Comparison of ENCODE assay signal across 24 cellular contexts in genomic region chr3:27146786-27147185, GRCh38.
"Had no signal": no experiment of that assay in that cellular context is flagged by ENCODE, and none has a peak within 500 bp of the region (broad histone marks: within the 10 kb centered on the region; RNA-seq: fewer than 3 reads in every experiment).

No MANE protein-coding gene starts in this region.

- H3K27ac ChIP-seq: epithelial cell of prostate, gastrocnemius medialis, pancreas, right lobe of liver, stomach, testis, tibial nerve, vagina had no signal

- H3K4me3 Mint-ChIP-seq: naive thymus-derived CD8-positive, alpha-beta T cell; nephron progenitor cell; stimulated activated effector memory CD8-positive, alpha-beta T cell treated with anti-CD3 and anti-CD28 coated beads, Interleukin-12 subunit alpha, Interleukin-12 subunit beta, amount 100 ng/mL, for 72 hours had no signal

- DNase-seq: caudate nucleus; cerebellar nuclear complex; cortex of kidney; effector memory CD4-positive, alpha-beta T cell; gastrocnemius medialis; head of caudate nucleus; mammary epithelial cell; mesendoderm; naive thymus-derived CD8-positive, alpha-beta T cell; nephron progenitor cell; pancreas; right lobe of liver; small intestine; stimulated activated CD4-positive, alpha-beta T cell treated with anti-CD3 and anti-CD28 coated beads, Interleukin-12 subunit alpha, Interleukin-12 subunit beta, amount 100 ng/mL, for 4 hours; stimulated activated CD4-positive, alpha-beta T cell treated with anti-CD3 and anti-CD28 coated beads, Interleukin-1b, Interleukin-23, amount 100 ng/mL, for 48 hours; stimulated activated CD4-positive, alpha-beta T cell treated with anti-CD3 and anti-CD28 coated beads, Interleukin-4, amount 100 ng/mL, for 24 hours; stimulated activated naive CD4-positive, alpha-beta T cell treated with Interleukin-2 at 50 U/mL for 16 hours; stomach; testis; upper lobe of left lung had no signal

- H3K36me3 Mint-ChIP-seq: naive thymus-derived CD8-positive, alpha-beta T cell; stimulated activated effector memory CD8-positive, alpha-beta T cell treated with anti-CD3 and anti-CD28 coated beads, Interleukin-12 subunit alpha, Interleukin-12 subunit beta, amount 100 ng/mL, for 72 hours had no signal

- H3K27me3 ChIP-seq: gastrocnemius medialis, pancreas, right lobe of liver, stomach, testis, tibial nerve, upper lobe of left lung, vagina had no signal

- H3K4me1 Mint-ChIP-seq: naive thymus-derived CD8-positive, alpha-beta T cell; nephron progenitor cell; stimulated activated effector memory CD8-positive, alpha-beta T cell treated with anti-CD3 and anti-CD28 coated beads, Interleukin-12 subunit alpha, Interleukin-12 subunit beta, amount 100 ng/mL, for 72 hours had no signal

- H3K4me3 ChIP-seq: gastrocnemius medialis, pancreas, right lobe of liver, stomach, testis, tibial nerve, upper lobe of left lung, vagina had no signal

- H3K4me1 ChIP-seq: pancreas, right lobe of liver, stomach, testis, tibial nerve, upper lobe of left lung, vagina had no signal

- H3K27ac Mint-ChIP-seq: naive thymus-derived CD8-positive, alpha-beta T cell; nephron progenitor cell; stimulated activated effector memory CD8-positive, alpha-beta T cell treated with anti-CD3 and anti-CD28 coated beads, Interleukin-12 subunit alpha, Interleukin-12 subunit beta, amount 100 ng/mL, for 72 hours had no signal

- H3K36me3 ChIP-seq: gastrocnemius medialis, pancreas, right lobe of liver, stomach, tibial nerve, upper lobe of left lung, vagina had no signal

- ATAC-seq: gastrocnemius medialis; naive thymus-derived CD8-positive, alpha-beta T cell; pancreas; stimulated activated effector memory CD8-positive, alpha-beta T cell treated with anti-CD3 and anti-CD28 coated beads, Interleukin-12 subunit alpha, Interleukin-12 subunit beta, amount 100 ng/mL, for 72 hours had no signal

- H3K9me3 ChIP-seq: gastrocnemius medialis, pancreas, right lobe of liver, testis, tibial nerve, vagina had no signal
